1 cellular context compared by ENCODE assay signal in the genomic region with DNA sequence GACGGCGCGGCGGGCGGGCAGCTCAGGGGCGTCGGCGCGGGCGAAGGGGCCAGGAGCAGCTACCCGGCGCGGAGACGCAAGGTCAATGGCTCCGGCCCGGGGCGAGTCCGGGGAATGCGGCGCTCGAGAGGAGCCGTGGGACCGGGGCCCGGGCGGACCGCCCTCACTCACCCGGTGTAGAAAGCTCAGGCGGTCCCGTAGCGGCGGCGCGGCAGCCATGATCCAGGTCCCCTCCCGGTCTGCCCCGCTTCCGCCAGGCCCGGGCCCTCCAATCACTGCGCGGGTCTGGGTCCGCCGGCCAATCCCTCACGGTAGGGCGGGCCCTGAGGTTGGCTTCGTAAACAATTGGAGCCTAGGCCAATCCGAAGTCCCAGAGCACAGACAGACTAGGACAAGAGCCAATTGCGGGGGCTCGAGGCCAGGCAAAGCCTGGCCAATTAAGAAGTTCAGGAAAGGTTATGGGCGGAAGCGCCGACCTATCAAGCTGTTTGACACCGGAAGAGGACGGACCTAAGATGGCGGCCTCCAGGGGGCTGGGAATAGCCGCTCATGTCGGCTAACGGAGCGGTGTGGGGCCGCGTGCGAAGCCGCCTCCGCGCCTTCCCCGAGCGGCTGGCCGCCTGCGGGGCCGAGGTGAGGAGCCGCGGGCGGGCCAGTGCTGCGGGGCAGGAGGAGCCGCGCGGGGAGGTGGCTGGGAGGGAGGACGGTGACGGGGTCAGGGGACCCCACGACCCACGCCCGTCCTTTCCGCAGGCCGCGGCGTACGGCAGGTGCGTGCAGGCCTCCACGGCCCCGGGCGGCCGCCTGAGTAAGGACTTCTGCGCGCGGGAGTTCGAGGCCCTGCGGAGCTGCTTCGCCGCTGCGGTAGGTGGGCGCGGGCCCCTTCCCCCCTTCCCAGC.
A peak's percentile ranks its signal among the peaks of the same experiment; 100 is the strongest.
TF ChIP-seq lines count a peak whose summit lies in the region.

A gene with protein sequence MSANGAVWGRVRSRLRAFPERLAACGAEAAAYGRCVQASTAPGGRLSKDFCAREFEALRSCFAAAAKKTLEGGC (plus strand): TSS at position 504 of the 899 bp plus-strand sequence. CDS start 46 bp downstream, at position 550.
A gene with protein sequence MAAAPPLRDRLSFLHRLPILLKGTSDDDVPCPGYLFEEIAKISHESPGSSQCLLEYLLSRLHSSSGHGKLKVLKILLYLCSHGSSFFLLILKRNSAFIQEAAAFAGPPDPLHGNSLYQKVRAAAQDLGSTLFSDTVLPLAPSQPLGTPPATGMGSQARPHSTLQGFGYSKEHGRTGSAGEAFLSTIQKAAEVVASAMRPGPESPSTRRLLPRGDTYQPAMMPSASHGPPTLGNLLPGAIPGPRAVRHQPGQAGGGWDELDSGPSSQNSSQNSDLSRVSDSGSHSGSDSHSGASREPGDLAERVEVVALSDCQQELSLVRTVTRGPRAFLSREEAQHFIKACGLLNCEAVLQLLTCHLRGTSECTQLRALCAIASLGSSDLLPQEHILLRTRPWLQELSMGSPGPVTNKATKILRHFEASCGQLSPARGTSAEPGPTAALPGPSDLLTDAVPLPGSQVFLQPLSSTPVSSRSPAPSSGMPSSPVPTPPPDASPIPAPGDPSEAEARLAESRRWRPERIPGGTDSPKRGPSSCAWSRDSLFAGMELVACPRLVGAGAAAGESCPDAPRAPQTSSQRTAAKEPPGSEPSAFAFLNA (minus strand): TSS at position 241 of the 899 bp plus-strand sequence. CDS start 22 bp downstream, at position 219.

TF ChIP-seq in WTC11, 78 proteins besides CTCF, POLR2A, EP300 and RAD21 (continued from another document):
- TF ChIP-seq, protein P1, sequence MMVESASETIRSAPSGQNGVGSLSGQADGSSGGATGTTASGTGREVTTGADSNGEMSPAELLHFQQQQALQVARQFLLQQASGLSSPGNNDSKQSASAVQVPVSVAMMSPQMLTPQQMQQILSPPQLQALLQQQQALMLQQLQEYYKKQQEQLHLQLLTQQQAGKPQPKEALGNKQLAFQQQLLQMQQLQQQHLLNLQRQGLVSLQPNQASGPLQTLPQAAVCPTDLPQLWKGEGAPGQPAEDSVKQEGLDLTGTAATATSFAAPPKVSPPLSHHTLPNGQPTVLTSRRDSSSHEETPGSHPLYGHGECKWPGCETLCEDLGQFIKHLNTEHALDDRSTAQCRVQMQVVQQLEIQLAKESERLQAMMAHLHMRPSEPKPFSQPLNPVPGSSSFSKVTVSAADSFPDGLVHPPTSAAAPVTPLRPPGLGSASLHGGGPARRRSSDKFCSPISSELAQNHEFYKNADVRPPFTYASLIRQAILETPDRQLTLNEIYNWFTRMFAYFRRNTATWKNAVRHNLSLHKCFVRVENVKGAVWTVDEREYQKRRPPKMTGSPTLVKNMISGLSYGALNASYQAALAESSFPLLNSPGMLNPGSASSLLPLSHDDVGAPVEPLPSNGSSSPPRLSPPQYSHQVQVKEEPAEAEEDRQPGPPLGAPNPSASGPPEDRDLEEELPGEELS (CRISPR knock-in tag; IDR thresholded peaks at IDR 0.05) = 0 out of 2 replicates have a peak, but pooled peaks have one; percentile 9
- TF ChIP-seq, protein P2, sequence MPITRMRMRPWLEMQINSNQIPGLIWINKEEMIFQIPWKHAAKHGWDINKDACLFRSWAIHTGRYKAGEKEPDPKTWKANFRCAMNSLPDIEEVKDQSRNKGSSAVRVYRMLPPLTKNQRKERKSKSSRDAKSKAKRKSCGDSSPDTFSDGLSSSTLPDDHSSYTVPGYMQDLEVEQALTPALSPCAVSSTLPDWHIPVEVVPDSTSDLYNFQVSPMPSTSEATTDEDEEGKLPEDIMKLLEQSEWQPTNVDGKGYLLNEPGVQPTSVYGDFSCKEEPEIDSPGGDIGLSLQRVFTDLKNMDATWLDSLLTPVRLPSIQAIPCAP (CRISPR knock-in tag; IDR thresholded peaks at IDR 0.05) = no peak
- TF ChIP-seq SMAD4 (CRISPR knock-in tag; IDR thresholded peaks at IDR 0.05) = 0 out of 2 replicates have a peak, but pooled peaks have one; percentile 28
- TF ChIP-seq, protein P3, sequence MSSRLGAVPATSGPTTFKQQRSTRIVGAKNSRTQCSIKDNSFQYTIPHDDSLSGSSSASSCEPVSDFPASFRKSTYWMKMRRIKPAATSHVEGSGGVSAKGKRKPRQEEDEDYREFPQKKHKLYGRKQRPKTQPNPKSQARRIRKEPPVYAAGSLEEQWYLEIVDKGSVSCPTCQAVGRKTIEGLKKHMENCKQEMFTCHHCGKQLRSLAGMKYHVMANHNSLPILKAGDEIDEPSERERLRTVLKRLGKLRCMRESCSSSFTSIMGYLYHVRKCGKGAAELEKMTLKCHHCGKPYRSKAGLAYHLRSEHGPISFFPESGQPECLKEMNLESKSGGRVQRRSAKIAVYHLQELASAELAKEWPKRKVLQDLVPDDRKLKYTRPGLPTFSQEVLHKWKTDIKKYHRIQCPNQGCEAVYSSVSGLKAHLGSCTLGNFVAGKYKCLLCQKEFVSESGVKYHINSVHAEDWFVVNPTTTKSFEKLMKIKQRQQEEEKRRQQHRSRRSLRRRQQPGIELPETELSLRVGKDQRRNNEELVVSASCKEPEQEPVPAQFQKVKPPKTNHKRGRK (CRISPR knock-in tag; IDR thresholded peaks at IDR 0.05; ENCODE audit: borderline replicate concordance) = no peak
- no peak for TF ChIP-seq ZNF121 (CRISPR knock-in tag; IDR thresholded peaks at IDR 0.05)
- TF ChIP-seq, protein P4, sequence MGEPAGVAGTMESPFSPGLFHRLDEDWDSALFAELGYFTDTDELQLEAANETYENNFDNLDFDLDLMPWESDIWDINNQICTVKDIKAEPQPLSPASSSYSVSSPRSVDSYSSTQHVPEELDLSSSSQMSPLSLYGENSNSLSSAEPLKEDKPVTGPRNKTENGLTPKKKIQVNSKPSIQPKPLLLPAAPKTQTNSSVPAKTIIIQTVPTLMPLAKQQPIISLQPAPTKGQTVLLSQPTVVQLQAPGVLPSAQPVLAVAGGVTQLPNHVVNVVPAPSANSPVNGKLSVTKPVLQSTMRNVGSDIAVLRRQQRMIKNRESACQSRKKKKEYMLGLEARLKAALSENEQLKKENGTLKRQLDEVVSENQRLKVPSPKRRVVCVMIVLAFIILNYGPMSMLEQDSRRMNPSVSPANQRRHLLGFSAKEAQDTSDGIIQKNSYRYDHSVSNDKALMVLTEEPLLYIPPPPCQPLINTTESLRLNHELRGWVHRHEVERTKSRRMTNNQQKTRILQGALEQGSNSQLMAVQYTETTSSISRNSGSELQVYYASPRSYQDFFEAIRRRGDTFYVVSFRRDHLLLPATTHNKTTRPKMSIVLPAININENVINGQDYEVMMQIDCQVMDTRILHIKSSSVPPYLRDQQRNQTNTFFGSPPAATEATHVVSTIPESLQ (CRISPR knock-in tag; IDR thresholded peaks at IDR 0.05) = no peak
- TF ChIP-seq CBFB (CRISPR knock-in tag; IDR thresholded peaks at IDR 0.05; ENCODE audit: low read depth) = no peak
- TF ChIP-seq, protein P5, sequence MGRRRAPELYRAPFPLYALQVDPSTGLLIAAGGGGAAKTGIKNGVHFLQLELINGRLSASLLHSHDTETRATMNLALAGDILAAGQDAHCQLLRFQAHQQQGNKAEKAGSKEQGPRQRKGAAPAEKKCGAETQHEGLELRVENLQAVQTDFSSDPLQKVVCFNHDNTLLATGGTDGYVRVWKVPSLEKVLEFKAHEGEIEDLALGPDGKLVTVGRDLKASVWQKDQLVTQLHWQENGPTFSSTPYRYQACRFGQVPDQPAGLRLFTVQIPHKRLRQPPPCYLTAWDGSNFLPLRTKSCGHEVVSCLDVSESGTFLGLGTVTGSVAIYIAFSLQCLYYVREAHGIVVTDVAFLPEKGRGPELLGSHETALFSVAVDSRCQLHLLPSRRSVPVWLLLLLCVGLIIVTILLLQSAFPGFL (CRISPR knock-in tag; IDR thresholded peaks at IDR 0.05; ENCODE audit: borderline replicate concordance) = no peak
- no peak for TF ChIP-seq SOX15 (CRISPR knock-in tag; IDR thresholded peaks at IDR 0.05)
- 0 out of 2 replicates have a peak, but pooled peaks have one; percentile 46 for TF ChIP-seq JUN (CRISPR knock-in tag; IDR thresholded peaks at IDR 0.05)
- 0 out of 2 replicates have a peak, but pooled peaks have one; percentile 64 for TF ChIP-seq TCF7 (CRISPR knock-in tag; IDR thresholded peaks at IDR 0.05; ENCODE audit: low read depth)
- no peak for TF ChIP-seq FOXJ3 (CRISPR knock-in tag; IDR thresholded peaks at IDR 0.05; ENCODE audit: borderline replicate concordance)
- no peak for TF ChIP-seq ZNF671 (CRISPR knock-in tag; IDR thresholded peaks at IDR 0.05)
- no peak for TF ChIP-seq TEAD4 (CRISPR knock-in tag; IDR thresholded peaks at IDR 0.05)
- TF ChIP-seq ELF4 (CRISPR knock-in tag; IDR thresholded peaks at IDR 0.05; ENCODE audit: low read depth) = 0 out of 2 replicates have a peak, but pooled peaks have one; percentile 54
- TF ChIP-seq MXD4 (CRISPR knock-in tag; IDR thresholded peaks at IDR 0.05; ENCODE audit: borderline replicate concordance) = no peak
- no peak for TF ChIP-seq RORB (CRISPR knock-in tag; IDR thresholded peaks at IDR 0.05)
- no peak for TF ChIP-seq ZNF416 (CRISPR knock-in tag; IDR thresholded peaks at IDR 0.05)
- TF ChIP-seq, protein P6, sequence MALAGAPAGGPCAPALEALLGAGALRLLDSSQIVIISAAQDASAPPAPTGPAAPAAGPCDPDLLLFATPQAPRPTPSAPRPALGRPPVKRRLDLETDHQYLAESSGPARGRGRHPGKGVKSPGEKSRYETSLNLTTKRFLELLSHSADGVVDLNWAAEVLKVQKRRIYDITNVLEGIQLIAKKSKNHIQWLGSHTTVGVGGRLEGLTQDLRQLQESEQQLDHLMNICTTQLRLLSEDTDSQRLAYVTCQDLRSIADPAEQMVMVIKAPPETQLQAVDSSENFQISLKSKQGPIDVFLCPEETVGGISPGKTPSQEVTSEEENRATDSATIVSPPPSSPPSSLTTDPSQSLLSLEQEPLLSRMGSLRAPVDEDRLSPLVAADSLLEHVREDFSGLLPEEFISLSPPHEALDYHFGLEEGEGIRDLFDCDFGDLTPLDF (CRISPR knock-in tag; IDR thresholded peaks at IDR 0.05) = no peak
- no peak for TF ChIP-seq IRF2 (CRISPR knock-in tag; IDR thresholded peaks at IDR 0.05; ENCODE audit: borderline replicate concordance, low read depth)
- TF ChIP-seq TP53 (CRISPR knock-in tag; IDR thresholded peaks at IDR 0.05) = no peak
